ENCODE assay signal across 3 cellular contexts in the genomic region with DNA sequence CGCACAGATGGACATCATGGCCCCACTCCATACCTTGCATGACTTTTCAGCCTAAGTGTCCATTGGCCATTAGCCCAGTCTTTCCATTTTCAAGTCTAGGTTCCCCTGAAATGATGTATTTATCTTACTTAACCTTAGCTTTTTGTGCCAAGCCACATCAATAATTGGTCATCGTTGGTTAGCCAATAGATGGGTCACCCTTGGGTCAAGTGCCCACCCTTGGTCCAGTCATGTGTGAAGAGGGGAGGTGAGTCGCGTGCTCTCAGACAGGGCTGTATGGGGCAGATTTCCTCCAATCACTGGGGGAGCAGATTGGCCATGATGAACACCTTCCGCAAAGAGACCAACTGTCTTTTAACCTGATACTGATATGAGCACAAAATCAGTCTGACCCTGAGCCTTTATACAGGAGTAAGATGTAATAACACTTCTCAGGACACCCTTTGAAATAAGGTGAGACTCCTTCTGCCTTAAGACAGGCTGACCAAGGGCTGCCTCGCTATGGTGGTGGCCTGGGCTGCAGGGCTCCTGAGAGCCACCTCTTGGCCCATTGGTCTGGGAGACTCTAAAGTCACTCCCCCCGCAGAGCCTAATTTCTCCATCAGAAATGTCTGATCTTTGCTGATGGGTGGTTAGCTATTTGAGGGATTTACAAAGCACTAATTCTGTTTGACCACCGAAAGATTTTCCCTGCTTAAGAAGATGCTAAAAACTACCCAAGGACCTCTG.
TF ChIP-seq lines count a peak whose summit lies in the region.

No MANE protein-coding gene starts in this region.

TF ChIP-seq in SK-N-SH, 30 proteins besides CTCF, POLR2A, EP300 and RAD21 (continued from another document):
- TF ChIP-seq POLR2AphosphoS5 (IDR thresholded peaks at IDR 0.05; ENCODE audit: low read depth, low read length) (no peak), RXRA (IDR thresholded peaks at IDR 0.05; ENCODE audit: borderline replicate concordance, low read depth) (peak; percentile 16; the same call in 1 of the 2 replicates), EZH2phosphoT487 (IDR thresholded peaks at IDR 0.05; ENCODE audit: borderline replicate concordance, low read depth) (no peak)
- TF ChIP-seq, protein P1, sequence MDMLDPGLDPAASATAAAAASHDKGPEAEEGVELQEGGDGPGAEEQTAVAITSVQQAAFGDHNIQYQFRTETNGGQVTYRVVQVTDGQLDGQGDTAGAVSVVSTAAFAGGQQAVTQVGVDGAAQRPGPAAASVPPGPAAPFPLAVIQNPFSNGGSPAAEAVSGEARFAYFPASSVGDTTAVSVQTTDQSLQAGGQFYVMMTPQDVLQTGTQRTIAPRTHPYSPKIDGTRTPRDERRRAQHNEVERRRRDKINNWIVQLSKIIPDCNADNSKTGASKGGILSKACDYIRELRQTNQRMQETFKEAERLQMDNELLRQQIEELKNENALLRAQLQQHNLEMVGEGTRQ (IDR thresholded peaks at IDR 0.05; ENCODE audit: borderline replicate concordance, low read depth, low read length), result no peak
- TF ChIP-seq, protein P2, sequence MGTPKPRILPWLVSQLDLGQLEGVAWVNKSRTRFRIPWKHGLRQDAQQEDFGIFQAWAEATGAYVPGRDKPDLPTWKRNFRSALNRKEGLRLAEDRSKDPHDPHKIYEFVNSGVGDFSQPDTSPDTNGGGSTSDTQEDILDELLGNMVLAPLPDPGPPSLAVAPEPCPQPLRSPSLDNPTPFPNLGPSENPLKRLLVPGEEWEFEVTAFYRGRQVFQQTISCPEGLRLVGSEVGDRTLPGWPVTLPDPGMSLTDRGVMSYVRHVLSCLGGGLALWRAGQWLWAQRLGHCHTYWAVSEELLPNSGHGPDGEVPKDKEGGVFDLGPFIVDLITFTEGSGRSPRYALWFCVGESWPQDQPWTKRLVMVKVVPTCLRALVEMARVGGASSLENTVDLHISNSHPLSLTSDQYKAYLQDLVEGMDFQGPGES (IDR thresholded peaks at IDR 0.05; ENCODE audit: low read depth, low read length), result no peak

TF ChIP-seq in SK-N-SH treated with all-trans-retinoic acid at 6 μM for 48 hours, 23 proteins besides CTCF, POLR2A, EP300 and RAD21 (continued from another document and continues in another):
- no peak for TF ChIP-seq ZNF565 (CRISPR knock-in tag; conservative IDR thresholded peaks at IDR 0.05; ENCODE audit: low read depth)
- no peak for TF ChIP-seq TOX (CRISPR knock-in tag; IDR thresholded peaks at IDR 0.05; ENCODE audit: borderline replicate concordance)
- TF ChIP-seq RARB (CRISPR knock-in tag; IDR thresholded peaks at IDR 0.05), result no peak
- TF ChIP-seq, protein P3, sequence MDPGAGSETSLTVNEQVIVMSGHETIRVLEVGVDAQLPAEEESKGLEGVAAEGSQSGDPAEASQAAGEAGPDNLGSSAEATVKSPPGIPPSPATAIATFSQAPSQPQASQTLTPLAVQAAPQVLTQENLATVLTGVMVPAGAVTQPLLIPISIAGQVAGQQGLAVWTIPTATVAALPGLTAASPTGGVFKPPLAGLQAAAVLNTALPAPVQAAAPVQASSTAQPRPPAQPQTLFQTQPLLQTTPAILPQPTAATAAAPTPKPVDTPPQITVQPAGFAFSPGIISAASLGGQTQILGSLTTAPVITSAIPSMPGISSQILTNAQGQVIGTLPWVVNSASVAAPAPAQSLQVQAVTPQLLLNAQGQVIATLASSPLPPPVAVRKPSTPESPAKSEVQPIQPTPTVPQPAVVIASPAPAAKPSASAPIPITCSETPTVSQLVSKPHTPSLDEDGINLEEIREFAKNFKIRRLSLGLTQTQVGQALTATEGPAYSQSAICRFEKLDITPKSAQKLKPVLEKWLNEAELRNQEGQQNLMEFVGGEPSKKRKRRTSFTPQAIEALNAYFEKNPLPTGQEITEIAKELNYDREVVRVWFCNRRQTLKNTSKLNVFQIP (CRISPR knock-in tag; IDR thresholded peaks at IDR 0.05; ENCODE audit: borderline replicate concordance, low read depth), result no peak
- no peak for TF ChIP-seq BACH2 (CRISPR knock-in tag; IDR thresholded peaks at IDR 0.05; ENCODE audit: borderline replicate concordance)
- TF ChIP-seq PPARA (CRISPR knock-in tag; IDR thresholded peaks at IDR 0.05; ENCODE audit: borderline replicate concordance), result no peak
- TF ChIP-seq ESRRG (CRISPR knock-in tag; IDR thresholded peaks at IDR 0.05), result no peak
- no peak for TF ChIP-seq ZFP30 (CRISPR knock-in tag; IDR thresholded peaks at IDR 0.05)
- TF ChIP-seq, protein P4, sequence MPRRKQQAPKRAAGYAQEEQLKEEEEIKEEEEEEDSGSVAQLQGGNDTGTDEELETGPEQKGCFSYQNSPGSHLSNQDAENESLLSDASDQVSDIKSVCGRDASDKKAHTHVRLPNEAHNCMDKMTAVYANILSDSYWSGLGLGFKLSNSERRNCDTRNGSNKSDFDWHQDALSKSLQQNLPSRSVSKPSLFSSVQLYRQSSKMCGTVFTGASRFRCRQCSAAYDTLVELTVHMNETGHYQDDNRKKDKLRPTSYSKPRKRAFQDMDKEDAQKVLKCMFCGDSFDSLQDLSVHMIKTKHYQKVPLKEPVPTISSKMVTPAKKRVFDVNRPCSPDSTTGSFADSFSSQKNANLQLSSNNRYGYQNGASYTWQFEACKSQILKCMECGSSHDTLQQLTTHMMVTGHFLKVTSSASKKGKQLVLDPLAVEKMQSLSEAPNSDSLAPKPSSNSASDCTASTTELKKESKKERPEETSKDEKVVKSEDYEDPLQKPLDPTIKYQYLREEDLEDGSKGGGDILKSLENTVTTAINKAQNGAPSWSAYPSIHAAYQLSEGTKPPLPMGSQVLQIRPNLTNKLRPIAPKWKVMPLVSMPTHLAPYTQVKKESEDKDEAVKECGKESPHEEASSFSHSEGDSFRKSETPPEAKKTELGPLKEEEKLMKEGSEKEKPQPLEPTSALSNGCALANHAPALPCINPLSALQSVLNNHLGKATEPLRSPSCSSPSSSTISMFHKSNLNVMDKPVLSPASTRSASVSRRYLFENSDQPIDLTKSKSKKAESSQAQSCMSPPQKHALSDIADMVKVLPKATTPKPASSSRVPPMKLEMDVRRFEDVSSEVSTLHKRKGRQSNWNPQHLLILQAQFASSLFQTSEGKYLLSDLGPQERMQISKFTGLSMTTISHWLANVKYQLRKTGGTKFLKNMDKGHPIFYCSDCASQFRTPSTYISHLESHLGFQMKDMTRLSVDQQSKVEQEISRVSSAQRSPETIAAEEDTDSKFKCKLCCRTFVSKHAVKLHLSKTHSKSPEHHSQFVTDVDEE (CRISPR knock-in tag; IDR thresholded peaks at IDR 0.05), result no peak
- TF ChIP-seq ZFP3 (CRISPR knock-in tag; IDR thresholded peaks at IDR 0.05), result no peak
- no peak for TF ChIP-seq GLIS3 (CRISPR knock-in tag; IDR thresholded peaks at IDR 0.05)
- TF ChIP-seq, protein P5, sequence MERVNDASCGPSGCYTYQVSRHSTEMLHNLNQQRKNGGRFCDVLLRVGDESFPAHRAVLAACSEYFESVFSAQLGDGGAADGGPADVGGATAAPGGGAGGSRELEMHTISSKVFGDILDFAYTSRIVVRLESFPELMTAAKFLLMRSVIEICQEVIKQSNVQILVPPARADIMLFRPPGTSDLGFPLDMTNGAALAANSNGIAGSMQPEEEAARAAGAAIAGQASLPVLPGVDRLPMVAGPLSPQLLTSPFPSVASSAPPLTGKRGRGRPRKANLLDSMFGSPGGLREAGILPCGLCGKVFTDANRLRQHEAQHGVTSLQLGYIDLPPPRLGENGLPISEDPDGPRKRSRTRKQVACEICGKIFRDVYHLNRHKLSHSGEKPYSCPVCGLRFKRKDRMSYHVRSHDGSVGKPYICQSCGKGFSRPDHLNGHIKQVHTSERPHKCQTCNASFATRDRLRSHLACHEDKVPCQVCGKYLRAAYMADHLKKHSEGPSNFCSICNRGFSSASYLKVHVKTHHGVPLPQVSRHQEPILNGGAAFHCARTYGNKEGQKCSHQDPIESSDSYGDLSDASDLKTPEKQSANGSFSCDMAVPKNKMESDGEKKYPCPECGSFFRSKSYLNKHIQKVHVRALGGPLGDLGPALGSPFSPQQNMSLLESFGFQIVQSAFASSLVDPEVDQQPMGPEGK (CRISPR knock-in tag; IDR thresholded peaks at IDR 0.05; ENCODE audit: borderline replicate concordance), result no peak
- TF ChIP-seq, protein P6, sequence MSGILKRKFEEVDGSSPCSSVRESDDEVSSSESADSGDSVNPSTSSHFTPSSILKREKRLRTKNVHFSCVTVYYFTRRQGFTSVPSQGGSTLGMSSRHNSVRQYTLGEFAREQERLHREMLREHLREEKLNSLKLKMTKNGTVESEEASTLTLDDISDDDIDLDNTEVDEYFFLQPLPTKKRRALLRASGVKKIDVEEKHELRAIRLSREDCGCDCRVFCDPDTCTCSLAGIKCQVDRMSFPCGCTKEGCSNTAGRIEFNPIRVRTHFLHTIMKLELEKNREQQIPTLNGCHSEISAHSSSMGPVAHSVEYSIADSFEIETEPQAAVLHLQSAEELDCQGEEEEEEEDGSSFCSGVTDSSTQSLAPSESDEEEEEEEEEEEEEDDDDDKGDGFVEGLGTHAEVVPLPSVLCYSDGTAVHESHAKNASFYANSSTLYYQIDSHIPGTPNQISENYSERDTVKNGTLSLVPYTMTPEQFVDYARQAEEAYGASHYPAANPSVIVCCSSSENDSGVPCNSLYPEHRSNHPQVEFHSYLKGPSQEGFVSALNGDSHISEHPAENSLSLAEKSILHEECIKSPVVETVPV (CRISPR knock-in tag; IDR thresholded peaks at IDR 0.05), result no peak
- no peak for TF ChIP-seq TCF4 (CRISPR knock-in tag; IDR thresholded peaks at IDR 0.05; ENCODE audit: borderline replicate concordance)
- no peak for TF ChIP-seq ZC3H10 (CRISPR knock-in tag; IDR thresholded peaks at IDR 0.05)

TF ChIP-seq in H1, 55 proteins besides CTCF, POLR2A, EP300 and RAD21:
- TF ChIP-seq NRF1 (IDR thresholded peaks at IDR 0.05; ENCODE audit: low read depth, low read length), result no peak
- TF ChIP-seq BRCA1 (IDR thresholded peaks at IDR 0.05; ENCODE audit: low read depth, low read length), result no peak
- no peak for TF ChIP-seq KDM1A (IDR thresholded peaks at IDR 0.05; ENCODE audit: borderline replicate concordance, low read length)
- TF ChIP-seq SIX5 (IDR thresholded peaks at IDR 0.05; ENCODE audit: low read depth, low read length), result no peak
- TF ChIP-seq BCL11A (IDR thresholded peaks at IDR 0.05; ENCODE audit: low read depth in 2 of 2, low read length in 2 of 2), result no peak
- no peak for TF ChIP-seq GTF2F1 (IDR thresholded peaks at IDR 0.05; ENCODE audit: borderline replicate concordance, low read depth, low read length)
- TF ChIP-seq ASH2L (IDR thresholded peaks at IDR 0.05; ENCODE audit: low read length), result no peak
- no peak for TF ChIP-seq KDM5A (IDR thresholded peaks at IDR 0.05; ENCODE audit: low read length)
- no peak for TF ChIP-seq CEBPB (IDR thresholded peaks at IDR 0.05; ENCODE audit: low read depth, low read length)
- TF ChIP-seq, protein P7, sequence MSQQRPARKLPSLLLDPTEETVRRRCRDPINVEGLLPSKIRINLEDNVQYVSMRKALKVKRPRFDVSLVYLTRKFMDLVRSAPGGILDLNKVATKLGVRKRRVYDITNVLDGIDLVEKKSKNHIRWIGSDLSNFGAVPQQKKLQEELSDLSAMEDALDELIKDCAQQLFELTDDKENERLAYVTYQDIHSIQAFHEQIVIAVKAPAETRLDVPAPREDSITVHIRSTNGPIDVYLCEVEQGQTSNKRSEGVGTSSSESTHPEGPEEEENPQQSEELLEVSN (IDR thresholded peaks at IDR 0.05), result no peak
- no peak for TF ChIP-seq HDAC6 (IDR thresholded peaks at IDR 0.05; ENCODE audit: low read depth, low read length)
